ENCODE assay signal across 2 cellular contexts in the genomic region with DNA sequence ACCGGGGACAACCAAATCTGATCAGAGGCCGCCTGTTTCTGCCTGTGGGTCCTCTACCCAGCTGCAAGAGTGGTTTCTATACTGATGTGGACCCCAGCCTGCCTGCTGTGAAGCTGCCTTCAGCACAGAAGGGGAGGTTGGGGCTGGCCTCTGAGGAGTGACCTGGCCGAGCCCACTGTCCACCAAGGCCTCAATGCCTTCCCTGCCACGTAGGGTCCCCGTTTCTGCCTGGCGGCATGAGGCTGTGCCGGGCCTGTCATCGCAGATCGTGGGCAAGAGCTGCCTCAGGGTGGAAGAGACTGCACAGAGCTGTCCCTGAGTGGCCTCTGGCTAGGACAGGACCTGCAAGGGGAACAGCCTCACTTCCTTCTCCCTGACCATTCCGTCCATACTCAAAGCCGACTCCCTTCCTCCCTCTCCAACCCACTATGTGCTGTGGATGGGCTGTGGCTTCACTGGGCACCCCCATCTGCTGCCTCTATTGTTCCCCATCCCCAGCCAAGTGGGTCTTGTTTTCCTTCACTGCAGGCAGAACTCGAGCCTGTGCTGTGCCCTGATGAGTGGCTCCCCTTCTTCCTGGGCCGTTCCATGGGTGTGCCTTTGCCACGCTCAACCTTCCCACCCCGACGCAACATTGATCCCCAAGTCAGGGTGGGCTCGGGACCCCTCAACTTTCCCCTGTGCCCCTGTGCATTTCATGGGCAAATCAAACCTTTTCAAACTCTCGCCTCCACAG.
TF ChIP-seq lines count a peak whose summit lies in the region.

No MANE protein-coding gene starts in this region.

TF ChIP-seq in HEK293T, 16 proteins besides CTCF, POLR2A, EP300 and RAD21 (continued from another document):
- TF ChIP-seq CTBP1 (IDR thresholded peaks at IDR 0.05; ENCODE audit: borderline replicate concordance) (no peak), PKNOX1 (IDR thresholded peaks at IDR 0.05) (no peak), HDGF (IDR thresholded peaks at IDR 0.05; ENCODE audit: borderline replicate concordance) (no peak), ZNF384 (IDR thresholded peaks at IDR 0.05) (no peak), LEF1 (IDR thresholded peaks at IDR 0.05; ENCODE audit: borderline replicate concordance) (no peak), FOXA1 (IDR thresholded peaks at IDR 0.05) (no peak), SUZ12 (IDR thresholded peaks at IDR 0.05) (no peak), FOXK2 (IDR thresholded peaks at IDR 0.05) (no peak), FOXM1 (IDR thresholded peaks at IDR 0.05; ENCODE audit: borderline replicate concordance) (no peak), L3MBTL2 (conservative IDR thresholded peaks at IDR 0.05) (no peak), TARDBP (IDR thresholded peaks at IDR 0.05) (no peak), NFRKB (IDR thresholded peaks at IDR 0.05) (no peak)

TF ChIP-seq in IMR-90, 13 proteins besides CTCF, POLR2A, EP300 and RAD21 (continued from another document):
- TF ChIP-seq MAFK (IDR thresholded peaks at IDR 0.05; ENCODE audit: low read depth, low read length) (no peak), SMC3 (IDR thresholded peaks at IDR 0.05; ENCODE audit: low read depth, low read length) (no peak), ELK1 (IDR thresholded peaks at IDR 0.05; ENCODE audit: borderline replicate concordance, low read depth, low read length) (no peak)
- TF ChIP-seq, protein P1, sequence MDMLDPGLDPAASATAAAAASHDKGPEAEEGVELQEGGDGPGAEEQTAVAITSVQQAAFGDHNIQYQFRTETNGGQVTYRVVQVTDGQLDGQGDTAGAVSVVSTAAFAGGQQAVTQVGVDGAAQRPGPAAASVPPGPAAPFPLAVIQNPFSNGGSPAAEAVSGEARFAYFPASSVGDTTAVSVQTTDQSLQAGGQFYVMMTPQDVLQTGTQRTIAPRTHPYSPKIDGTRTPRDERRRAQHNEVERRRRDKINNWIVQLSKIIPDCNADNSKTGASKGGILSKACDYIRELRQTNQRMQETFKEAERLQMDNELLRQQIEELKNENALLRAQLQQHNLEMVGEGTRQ (IDR thresholded peaks at IDR 0.05; ENCODE audit: low read depth, low read length) = no peak
TF ChIP-seq in IMR-90: peak in this region for 0.
